ENCODE assay signal across 8 cellular contexts in genomic region chr4:41360911-41361830, GRCh38.
DNase-seq lines count a peak whose midpoint lies in the region; ATAC-seq, FAIRE-seq and TF ChIP-seq lines count a peak whose summit lies in the region.

No MANE protein-coding gene starts in this region.

- peak; percentile 61 for ATAC-seq in left lobe of liver

- no peak for TF ChIP-seq POLR2A in erythroblast (IDR thresholded peaks at IDR 0.05; ENCODE audit: low read length)

- no peak for TF ChIP-seq CTCF in choroid plexus epithelial cell (conservative IDR thresholded peaks at IDR 0.05; ENCODE audit: low read depth, low read length)

- FAIRE-seq in RCC 7860 (lab: Jason Lieb, UNC) = no peak

- H3K4me3 ChIP-seq in choroid plexus epithelial cell (ENCODE audit: low read depth, low read length) = peak overlapping the region; percentile 59

- DNase-seq in Daoy (ENCODE audit: low read depth) = peak; percentile 74
- DNase-seq in NCI-H2081 (lab: John Stamatoyannopoulos, UW) = peak; percentile 60 to 76
- DNase-seq in choroid plexus epithelial cell (ENCODE audit: low read depth) = peak; percentile 32
- DNase-seq in left lobe of liver (ENCODE audit: low spot score) = peak; percentile 68
- peak; percentile 59 for DNase-seq in superior temporal gyrus (ENCODE audit: extremely low spot score)
- DNase-seq in erythroblast (lab: John Stamatoyannopoulos, UW) = no peak
- no peak for DNase-seq in RCC 7860 (ENCODE audit: low spot score)
- DNase-seq in stimulated activated CD8-positive, alpha-beta memory T cell treated with anti-CD3 and anti-CD28 coated beads, Interleukin-4, amount 100 ng/mL, for 48 hours = no peak

Comparison
In these comparisons a context has a peak if more than half of its experiments do, and no peak if none do; other contexts are left out.
1. DNase-seq: peak in Daoy (single experiment), NCI-H2081 (2 of 2), choroid plexus epithelial cell (single experiment), left lobe of liver (single experiment) and superior temporal gyrus (single experiment); none in erythroblast (0 of 2), RCC 7860 (single experiment) and stimulated activated CD8-positive, alpha-beta memory T cell treated with anti-CD3 and anti-CD28 coated beads, Interleukin-4, amount 100 ng/mL, for 48 hours (single experiment).